Comparison of ENCODE assay signal across 7 cellular contexts in the genomic region with DNA sequence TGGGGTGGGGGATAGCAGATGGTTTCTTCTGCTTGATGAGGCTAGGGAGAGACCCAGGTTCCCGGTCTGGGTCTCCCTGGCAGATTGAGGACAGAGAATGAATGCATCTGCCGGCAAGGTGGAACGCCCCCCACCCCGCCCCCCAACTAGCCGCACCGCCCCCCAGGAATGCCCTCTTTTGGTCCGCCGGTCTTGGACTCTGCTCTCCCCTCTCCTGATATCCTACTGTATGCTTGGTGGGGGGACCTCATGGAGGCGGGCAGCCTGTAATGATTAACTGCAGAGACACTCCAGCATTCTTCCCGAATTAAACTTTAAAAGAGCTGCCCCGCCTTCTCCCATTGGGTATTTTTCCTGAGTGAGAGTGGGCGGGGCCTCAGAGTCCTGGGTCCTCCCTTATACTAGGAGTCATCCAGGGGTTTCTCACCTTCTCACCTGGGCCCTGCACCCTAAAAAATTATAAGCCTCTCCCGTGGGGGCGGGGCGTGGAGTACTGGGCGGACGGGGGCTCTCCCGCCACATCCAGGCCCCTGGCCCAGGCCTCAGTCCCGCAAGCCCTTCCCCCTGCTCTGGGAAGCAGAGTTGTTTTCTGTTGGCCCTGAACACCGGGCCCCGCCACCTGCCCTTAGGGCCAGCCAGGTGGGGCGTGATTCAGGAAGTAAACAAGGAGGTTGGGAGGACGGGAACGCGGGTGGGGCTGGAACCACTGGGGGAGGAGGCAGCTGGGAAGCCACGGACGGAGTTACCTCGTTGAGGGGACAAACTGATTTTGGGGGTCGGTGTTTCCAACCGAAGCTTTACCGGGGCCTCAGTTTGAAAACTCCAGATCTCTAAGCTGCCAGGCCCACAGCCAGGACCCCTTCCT. TPM values are rescaled to one million over a fixed set of nuclear protein-coding genes. Genes with fewer than 3 reads are reported as not detected.
DNase-seq lines count a peak whose midpoint lies in the region; ATAC-seq and TF ChIP-seq lines count a peak whose summit lies in the region.
"Had no signal": no experiment of that assay in that cellular context is flagged by ENCODE, and none has a peak within 500 bp of the region (broad histone marks: within the 10 kb centered on the region; RNA-seq: fewer than 3 reads in every experiment).

No MANE protein-coding gene starts in this region.

- H3K4me3 ChIP-seq in mucosa of descending colon: peak overlapping the region; percentile 46
- H3K4me3 ChIP-seq: SJSA1 had no signal

- H3K36me3 ChIP-seq in mucosa of descending colon (ENCODE audit: low read depth): no peaks in the 10 kb centered on the region
- H3K36me3 ChIP-seq: SJSA1 had no signal

- H3K4me1 ChIP-seq in mucosa of descending colon (ENCODE audit: low read depth): peaks cover 24% of the 10 kb centered on the region

- intact Hi-C loops in mucosa of descending colon (cut with DNase I, micrococcal nuclease): no loop called here

- ATAC-seq in WTC11 (peak; percentile 12), mucosa of descending colon (peak; percentile 77)

- H3K27me3 Mint-ChIP-seq in HFFc6 (ENCODE audit: insufficient read depth): peaks cover 12% of the 10 kb centered on the region
- H3K27me3 Mint-ChIP-seq in WTC11 (ENCODE audit: low read depth): no peaks in the 10 kb centered on the region; the same call in 1 of the 2 replicates

- CTCF ChIA-PET in WTC11 (lab: Charles Lee): interaction anchor here (0.6 to 3.0 kb wide), 11 partner anchors 9 to 417 kb away, joined by 3 to 32 read pairs (median 4); a partner anchor contains a TSS

- H3K9me3 Mint-ChIP-seq in HFFc6 (no peaks in the 10 kb centered on the region), WTC11 (no peaks in the 10 kb centered on the region)

- H3K36me3 Mint-ChIP-seq in HFFc6 (ENCODE audit: low read depth) (no peaks in the 10 kb centered on the region), WTC11 (peaks cover 10% of the 10 kb centered on the region)

- peak overlapping the region; percentile 67 for H3K4me3 Mint-ChIP-seq in HFFc6
- H3K4me3 Mint-ChIP-seq in WTC11: peak overlapping the region; percentile 91

- no peaks in the 10 kb centered on the region for H3K9me3 ChIP-seq in mucosa of descending colon
- H3K9me3 ChIP-seq: SJSA1 had no signal

- POLR2A ChIA-PET in WTC11 (lab: Charles Lee): interaction anchor here (0.9 to 2.4 kb wide), 5 partner anchors 9 to 43 kb away, joined by 4 to 12 read pairs (median 7); a partner anchor contains a TSS

- H3K27ac Mint-ChIP-seq in HFFc6 (no peak overlapping the region), WTC11 (peak overlapping the region; percentile 98)

- peaks cover 37% of the 10 kb centered on the region for H3K4me1 Mint-ChIP-seq in HFFc6 (ENCODE audit: low read depth)
- H3K4me1 Mint-ChIP-seq in WTC11: peaks cover 38% of the 10 kb centered on the region

- DNase-seq in HFFc6 (peak; percentile 27), WTC11 (ENCODE audit: low spot score) (peak; percentile 71), mucosa of descending colon (peak; percentile 90 to 95 (median 90)), GM19238 (ENCODE audit: insufficient read length, low spot score) (no peak), GM10266 (ENCODE audit: extremely low spot score) (no peak), amygdala (lab: John Stamatoyannopoulos, UW) (no peak)

- TF ChIP-seq CTCF in HFFc6 (IDR thresholded peaks at IDR 0.05) (no peak), WTC11 (IDR thresholded peaks at IDR 0.05) (no peak), mucosa of descending colon (IDR thresholded peaks at IDR 0.05) (no peak), GM10266 (IDR thresholded peaks at IDR 0.05; ENCODE audit: control insufficient read depth, insufficient read depth, low read depth, missing control alignments) (no peak)

TF ChIP-seq in WTC11, 78 proteins besides CTCF, POLR2A, EP300 and RAD21 (continues in another document):
- TF ChIP-seq ATF1 (CRISPR knock-in tag; IDR thresholded peaks at IDR 0.05): no peak
- no peak; the same call in 1 of the 2 replicates for TF ChIP-seq TP53 (CRISPR knock-in tag; IDR thresholded peaks at IDR 0.05)
- TF ChIP-seq, protein P1, sequence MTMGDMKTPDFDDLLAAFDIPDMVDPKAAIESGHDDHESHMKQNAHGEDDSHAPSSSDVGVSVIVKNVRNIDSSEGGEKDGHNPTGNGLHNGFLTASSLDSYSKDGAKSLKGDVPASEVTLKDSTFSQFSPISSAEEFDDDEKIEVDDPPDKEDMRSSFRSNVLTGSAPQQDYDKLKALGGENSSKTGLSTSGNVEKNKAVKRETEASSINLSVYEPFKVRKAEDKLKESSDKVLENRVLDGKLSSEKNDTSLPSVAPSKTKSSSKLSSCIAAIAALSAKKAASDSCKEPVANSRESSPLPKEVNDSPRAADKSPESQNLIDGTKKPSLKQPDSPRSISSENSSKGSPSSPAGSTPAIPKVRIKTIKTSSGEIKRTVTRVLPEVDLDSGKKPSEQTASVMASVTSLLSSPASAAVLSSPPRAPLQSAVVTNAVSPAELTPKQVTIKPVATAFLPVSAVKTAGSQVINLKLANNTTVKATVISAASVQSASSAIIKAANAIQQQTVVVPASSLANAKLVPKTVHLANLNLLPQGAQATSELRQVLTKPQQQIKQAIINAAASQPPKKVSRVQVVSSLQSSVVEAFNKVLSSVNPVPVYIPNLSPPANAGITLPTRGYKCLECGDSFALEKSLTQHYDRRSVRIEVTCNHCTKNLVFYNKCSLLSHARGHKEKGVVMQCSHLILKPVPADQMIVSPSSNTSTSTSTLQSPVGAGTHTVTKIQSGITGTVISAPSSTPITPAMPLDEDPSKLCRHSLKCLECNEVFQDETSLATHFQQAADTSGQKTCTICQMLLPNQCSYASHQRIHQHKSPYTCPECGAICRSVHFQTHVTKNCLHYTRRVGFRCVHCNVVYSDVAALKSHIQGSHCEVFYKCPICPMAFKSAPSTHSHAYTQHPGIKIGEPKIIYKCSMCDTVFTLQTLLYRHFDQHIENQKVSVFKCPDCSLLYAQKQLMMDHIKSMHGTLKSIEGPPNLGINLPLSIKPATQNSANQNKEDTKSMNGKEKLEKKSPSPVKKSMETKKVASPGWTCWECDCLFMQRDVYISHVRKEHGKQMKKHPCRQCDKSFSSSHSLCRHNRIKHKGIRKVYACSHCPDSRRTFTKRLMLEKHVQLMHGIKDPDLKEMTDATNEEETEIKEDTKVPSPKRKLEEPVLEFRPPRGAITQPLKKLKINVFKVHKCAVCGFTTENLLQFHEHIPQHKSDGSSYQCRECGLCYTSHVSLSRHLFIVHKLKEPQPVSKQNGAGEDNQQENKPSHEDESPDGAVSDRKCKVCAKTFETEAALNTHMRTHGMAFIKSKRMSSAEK (CRISPR knock-in tag; IDR thresholded peaks at IDR 0.05; ENCODE audit: borderline replicate concordance): no peak
- no peak for TF ChIP-seq IRF2 (CRISPR knock-in tag; IDR thresholded peaks at IDR 0.05; ENCODE audit: borderline replicate concordance, low read depth)
- TF ChIP-seq, protein P2, sequence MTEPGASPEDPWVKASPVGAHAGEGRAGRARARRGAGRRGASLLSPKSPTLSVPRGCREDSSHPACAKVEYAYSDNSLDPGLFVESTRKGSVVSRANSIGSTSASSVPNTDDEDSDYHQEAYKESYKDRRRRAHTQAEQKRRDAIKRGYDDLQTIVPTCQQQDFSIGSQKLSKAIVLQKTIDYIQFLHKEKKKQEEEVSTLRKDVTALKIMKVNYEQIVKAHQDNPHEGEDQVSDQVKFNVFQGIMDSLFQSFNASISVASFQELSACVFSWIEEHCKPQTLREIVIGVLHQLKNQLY (CRISPR knock-in tag; IDR thresholded peaks at IDR 0.05): no peak
- peak; percentile 68 for TF ChIP-seq GABPB1 (CRISPR knock-in tag; IDR thresholded peaks at IDR 0.05)
- no peak for TF ChIP-seq CREM (CRISPR knock-in tag; IDR thresholded peaks at IDR 0.05)
- TF ChIP-seq FOXJ3 (CRISPR knock-in tag; IDR thresholded peaks at IDR 0.05; ENCODE audit: borderline replicate concordance): no peak
- TF ChIP-seq, protein P3, sequence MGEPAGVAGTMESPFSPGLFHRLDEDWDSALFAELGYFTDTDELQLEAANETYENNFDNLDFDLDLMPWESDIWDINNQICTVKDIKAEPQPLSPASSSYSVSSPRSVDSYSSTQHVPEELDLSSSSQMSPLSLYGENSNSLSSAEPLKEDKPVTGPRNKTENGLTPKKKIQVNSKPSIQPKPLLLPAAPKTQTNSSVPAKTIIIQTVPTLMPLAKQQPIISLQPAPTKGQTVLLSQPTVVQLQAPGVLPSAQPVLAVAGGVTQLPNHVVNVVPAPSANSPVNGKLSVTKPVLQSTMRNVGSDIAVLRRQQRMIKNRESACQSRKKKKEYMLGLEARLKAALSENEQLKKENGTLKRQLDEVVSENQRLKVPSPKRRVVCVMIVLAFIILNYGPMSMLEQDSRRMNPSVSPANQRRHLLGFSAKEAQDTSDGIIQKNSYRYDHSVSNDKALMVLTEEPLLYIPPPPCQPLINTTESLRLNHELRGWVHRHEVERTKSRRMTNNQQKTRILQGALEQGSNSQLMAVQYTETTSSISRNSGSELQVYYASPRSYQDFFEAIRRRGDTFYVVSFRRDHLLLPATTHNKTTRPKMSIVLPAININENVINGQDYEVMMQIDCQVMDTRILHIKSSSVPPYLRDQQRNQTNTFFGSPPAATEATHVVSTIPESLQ (CRISPR knock-in tag; IDR thresholded peaks at IDR 0.05): no peak
- TF ChIP-seq, protein P4, sequence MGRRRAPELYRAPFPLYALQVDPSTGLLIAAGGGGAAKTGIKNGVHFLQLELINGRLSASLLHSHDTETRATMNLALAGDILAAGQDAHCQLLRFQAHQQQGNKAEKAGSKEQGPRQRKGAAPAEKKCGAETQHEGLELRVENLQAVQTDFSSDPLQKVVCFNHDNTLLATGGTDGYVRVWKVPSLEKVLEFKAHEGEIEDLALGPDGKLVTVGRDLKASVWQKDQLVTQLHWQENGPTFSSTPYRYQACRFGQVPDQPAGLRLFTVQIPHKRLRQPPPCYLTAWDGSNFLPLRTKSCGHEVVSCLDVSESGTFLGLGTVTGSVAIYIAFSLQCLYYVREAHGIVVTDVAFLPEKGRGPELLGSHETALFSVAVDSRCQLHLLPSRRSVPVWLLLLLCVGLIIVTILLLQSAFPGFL (CRISPR knock-in tag; IDR thresholded peaks at IDR 0.05; ENCODE audit: borderline replicate concordance): no peak
- no peak for TF ChIP-seq ZNF671 (CRISPR knock-in tag; IDR thresholded peaks at IDR 0.05)

RNA-seq across cellular contexts. Expression of a gene that starts 1.5 kb away (rescaled TPM):
- not detected for total RNA-seq in HFFc6 (2021; fragmentation: NEBNext Ultra II Directional; extraction: Animal tissue kit (Norgen Biotek cat#: 25700))
- total RNA-seq in WTC11 (2021) (42.4 to 48.5 TPM (median 44.0 TPM) in 3 replicates), mucosa of descending colon (10 to 100 TPM; 13.6 to 49.0 (median 28.0) TPM)
- total RNA-seq: SJSA1 had no signal

RNA-seq across cellular contexts. Expression of a gene that starts 8.9 kb away (rescaled TPM):
- 10 to 100 TPM; 56.9 to 70.3 (median 66.0) TPM for total RNA-seq in HFFc6 (2021; fragmentation: NEBNext Ultra II Directional; extraction: Animal tissue kit (Norgen Biotek cat#: 25700))
- total RNA-seq in WTC11 (2021) (40.6 to 46.7 TPM (median 46.5 TPM) in 3 replicates), mucosa of descending colon (10 to 100 TPM; 63.2 to 84.3 (median 67.1) TPM)

RNA-seq across cellular contexts. Expression of a gene that starts 39.4 kb away (rescaled TPM):
- 10 to 100 TPM; 51.9 to 67.2 (median 61.0) TPM for total RNA-seq in HFFc6 (2021; fragmentation: NEBNext Ultra II Directional; extraction: Animal tissue kit (Norgen Biotek cat#: 25700))
- total RNA-seq in WTC11 (2021) (153 to 209 TPM (median 158 TPM) in 3 replicates), mucosa of descending colon (100 to 1,000 TPM; 104 to 284 (median 161) TPM)

RNA-seq across cellular contexts. Expression of a gene that starts 51.4 kb away (rescaled TPM):
- 10 to 100 TPM in 5 of 6 experiments, 1 to 10 TPM in 1; 9.9 to 15.5 (median 12.7) TPM for total RNA-seq in HFFc6 (2021; fragmentation: NEBNext Ultra II Directional; extraction: Animal tissue kit (Norgen Biotek cat#: 25700))
- 24.3 to 25.7 TPM (median 24.9 TPM) in 3 replicates for total RNA-seq in WTC11 (2021)
- total RNA-seq in mucosa of descending colon: 10 to 100 TPM; 27.7 to 74.6 (median 47.9) TPM

Comparison
In these comparisons a context has a peak if more than half of its experiments do, and no peak if none do; other contexts are left out.
1. DNase-seq: peak in HFFc6 (single experiment), WTC11 (single experiment) and mucosa of descending colon (3 of 3); none in GM19238 (single experiment), GM10266 (single experiment) and amygdala (0 of 56).
2. RNA of a gene that starts 1.5 kb away (total RNA-seq): 42.4 to 48.5 TPM in WTC11 and 13.6 to 49.0 TPM in mucosa of descending colon; not detected in HFFc6; every median in the first group is over 10 times any median in the second.